In genomic region chr6:116461075-116461474, GRCh38 we compare ENCODE assay signal across 10 cellular contexts. TPM values are rescaled to one million over a fixed set of nuclear protein-coding genes. Genes with fewer than 3 reads are reported as not detected.
DNase-seq lines count a peak whose midpoint lies in the region; ATAC-seq and TF ChIP-seq lines count a peak whose summit lies in the region.
"Had no signal": no experiment of that assay in that cellular context is flagged by ENCODE, and none has a peak within 500 bp of the region (broad histone marks: within the 10 kb centered on the region; RNA-seq: fewer than 3 reads in every experiment).

Gene CALHM6 (plus strand): TSS chr6:116461375. CDS start chr6:116461930, 555 bp downstream.

- H3K9me1 ChIP-seq in IMR-90 (ENCODE audit: insufficient read depth, low read length) = no peaks in the 10 kb centered on the region

- no peak for DNase-seq in AG04450 (ENCODE audit: low read depth, low spot score)
- DNase-seq in IMR-90 = no peak
- no peak for DNase-seq in effector memory CD4-positive, alpha-beta T cell
- DNase-seq in naive thymus-derived CD8-positive, alpha-beta T cell = no peak
- DNase-seq in superior temporal gyrus (ENCODE audit: extremely low spot score) = no peak
- DNase-seq in NCI-H2081 (lab: John Stamatoyannopoulos, UW) = no peak
- DNase-seq in HT-29 (ENCODE audit: low spot score) = no peak
- no peak for DNase-seq in COR-L47 (lab: John Stamatoyannopoulos, UW)
- DNase-seq: GDM1, NCI-H446 treated with DMSO at 0.1 percent for 48 hours had no signal

- H3K9me3 ChIP-seq in AG04450 (ENCODE audit: control insufficient read depth, insufficient read depth, low read length) = peaks cover 5% of the 10 kb centered on the region
- 0 out of 2 replicates have a peak, but pooled peaks cover 1% of the 10 kb centered on the region for H3K9me3 ChIP-seq in IMR-90 (ENCODE audit: control insufficient read depth, insufficient read depth, low read length)
- no peaks in the 10 kb centered on the region for H3K9me3 ChIP-seq in effector memory CD4-positive, alpha-beta T cell (ENCODE audit: control insufficient read depth, low read length)

- peak within 1 kb of the TSS; percentile 2; the same call in 1 of the 2 replicates for H3K18ac ChIP-seq in IMR-90 (ENCODE audit: low read depth, low read length)

- peak within 1 kb of the TSS; percentile 43; the same call in 1 of the 2 replicates for H2BK120ac ChIP-seq in IMR-90 (ENCODE audit: low read depth, low read length)

- H3K27ac ChIP-seq in AG04450 (ENCODE audit: low read depth, low read length) (no peak within 1 kb of the TSS), IMR-90 (ENCODE audit: insufficient read depth, low read length) (no peak within 1 kb of the TSS)
- H3K27ac ChIP-seq in effector memory CD4-positive, alpha-beta T cell (ENCODE audit: insufficient read depth, low read length, poor library complexity, severe bottlenecking) = no peak within 1 kb of the TSS

- H3K27me3 Mint-ChIP-seq in naive thymus-derived CD8-positive, alpha-beta T cell = peaks cover 9 to 36% (median 16%) of the 10 kb centered on the region in 5 donors

- in situ Hi-C loops in IMR-90 (cut with MboI; ENCODE audit: low sequenced_read_pairs) = no loop called here

- H3K79me1 ChIP-seq in IMR-90 (ENCODE audit: low read depth in 1 of 2, low read length in 2 of 2) = no peaks in the 10 kb centered on the region

- no peak for TF ChIP-seq POLR2A in IMR-90 (IDR thresholded peaks at IDR 0.05; ENCODE audit: low read depth, low read length)

- H2BK15ac ChIP-seq in IMR-90 (ENCODE audit: low read depth, low read length) = no peak within 1 kb of the TSS

- H2BK5ac ChIP-seq in IMR-90 (ENCODE audit: low read depth, low read length, poor library complexity, severe bottlenecking) = no peak within 1 kb of the TSS

- H3K9me3 Mint-ChIP-seq in naive thymus-derived CD8-positive, alpha-beta T cell = no peaks in the 10 kb centered on the region

- H3K56ac ChIP-seq in IMR-90 (ENCODE audit: extremely low read depth, insufficient read depth, low read length) = no peak within 1 kb of the TSS

- TF ChIP-seq CTCF in AG04450 (IDR thresholded peaks at IDR 0.05; ENCODE audit: low read depth, low read length) = no peak
- TF ChIP-seq CTCF in IMR-90 (conservative IDR thresholded peaks at IDR 0.05; ENCODE audit: low read depth, low read length) = no peak

- peak within 1 kb of the TSS; percentile 25 for H2AK9ac ChIP-seq in IMR-90 (replicated peaks; ENCODE audit: low read depth, low read length, poor library complexity)

- no peak within 1 kb of the TSS for H4K91ac ChIP-seq in IMR-90 (ENCODE audit: insufficient read depth, low read depth, low read length)

- H3K27me3 ChIP-seq in AG04450 (ENCODE audit: control insufficient read depth, insufficient read depth, low read length) = no peaks in the 10 kb centered on the region
- peaks cover 9% of the 10 kb centered on the region for H3K27me3 ChIP-seq in IMR-90 (ENCODE audit: control insufficient read depth, insufficient read depth, low read length)
- no peaks in the 10 kb centered on the region for H3K27me3 ChIP-seq in effector memory CD4-positive, alpha-beta T cell (replicated peaks; ENCODE audit: control insufficient read depth, insufficient read depth, low read length, poor library complexity, severe bottlenecking)

- peak within 1 kb of the TSS; percentile 11; the same call in 1 of the 2 replicates for H2AK5ac ChIP-seq in IMR-90 (ENCODE audit: low read depth, low read length)

- peaks cover 4 to 40% (median 13%) of the 10 kb centered on the region in 4 donors for H3K4me1 Mint-ChIP-seq in naive thymus-derived CD8-positive, alpha-beta T cell

- peak within 1 kb of the TSS; percentile 67 to 88 (median 82) for H3K4me3 Mint-ChIP-seq in naive thymus-derived CD8-positive, alpha-beta T cell

- dilution Hi-C loops in IMR-90 (cut with HindIII; ENCODE audit: low sequenced_read_pairs, unreplicated experiment) = no loop called here

- peak within 1 kb of the TSS; percentile 60 for H3K4me2 ChIP-seq in IMR-90 (ENCODE audit: low read depth, low read length)

- no peaks in the 10 kb centered on the region for H4K20me1 ChIP-seq in IMR-90 (ENCODE audit: insufficient read depth, low read length)

- BruUV-seq in IMR-90 (replicated peaks; lab: Mats Ljungman, UMichigan) = no TSS peak

- no peak for ATAC-seq in IMR-90 (ENCODE audit: low read depth)
- no peak for ATAC-seq in naive thymus-derived CD8-positive, alpha-beta T cell

- H3K4me3 ChIP-seq in AG04450 (ENCODE audit: low read depth, low read length) = peak within 1 kb of the TSS; percentile 42
- peak within 1 kb of the TSS; percentile 38 for H3K4me3 ChIP-seq in IMR-90 (ENCODE audit: insufficient read depth, low read depth, low read length)
- peak within 1 kb of the TSS; percentile 52 for H3K4me3 ChIP-seq in effector memory CD4-positive, alpha-beta T cell (ENCODE audit: insufficient read depth, low read depth, low read length, poor library complexity, severe bottlenecking)

- POLR2A ChIA-PET in AG04450 (lab: Yijun Ruan, JAX) = no interaction called here
- POLR2A ChIA-PET in IMR-90 (lab: Charles Lee; ENCODE audit: unreplicated experiment) = no interaction called here
- POLR2A ChIA-PET in naive thymus-derived CD8-positive, alpha-beta T cell (lab: Charles Lee) = interaction anchor here (2.3 kb wide), 1 partner anchor 182 kb away, joined by 11 read pairs; the partner anchor contains the start of gene TSPYL1

- H3K23ac ChIP-seq in IMR-90 (ENCODE audit: low read depth, low read length) = no peak within 1 kb of the TSS

- CTCF ChIA-PET in AG04450 (lab: Charles Lee) = no interaction called here
- CTCF ChIA-PET in IMR-90 (lab: Yijun Ruan, JAX) = no interaction called here

- peak within 1 kb of the TSS; percentile 54 to 63; a peak in 2 of 4 replicates for H4K8ac ChIP-seq in IMR-90 (ENCODE audit: low read depth in 2 of 2, low read length in 2 of 2)

- H2BK20ac ChIP-seq in IMR-90 (ENCODE audit: low read depth, low read length) = no peak within 1 kb of the TSS; the same call in 1 of the 2 replicates

- peak within 1 kb of the TSS; percentile 44; the same call in 1 of the 2 replicates for H3K14ac ChIP-seq in IMR-90 (replicated peaks; ENCODE audit: low read depth, low read length)

- H3K36me3 ChIP-seq in IMR-90 (ENCODE audit: control insufficient read depth, insufficient read depth, low read length) = no peaks in the 10 kb centered on the region
- no peaks in the 10 kb centered on the region for H3K36me3 ChIP-seq in effector memory CD4-positive, alpha-beta T cell (ENCODE audit: control insufficient read depth, insufficient read depth, low read length)

- H3K4ac ChIP-seq in IMR-90 (ENCODE audit: low read depth, low read length) = peak within 1 kb of the TSS; percentile 5; the same call in 1 of the 2 replicates

- H3K9ac ChIP-seq in IMR-90 (ENCODE audit: low read depth, low read length) = no peak within 1 kb of the TSS

- H4K5ac ChIP-seq in IMR-90 (ENCODE audit: low read depth, low read length) = 0 out of 2 replicates have a peak within 1 kb of the TSS, but pooled peaks have one; percentile 58

- peak within 1 kb of the TSS in 8 of 10 donors; percentile 10 to 87 (median 52) for H3K27ac Mint-ChIP-seq in naive thymus-derived CD8-positive, alpha-beta T cell

- intact Hi-C loops in IMR-90 (cut with micrococcal nuclease) = no loop called here

- H2AFZ ChIP-seq in IMR-90 (replicated peaks; ENCODE audit: low read length, poor library complexity) = peak within 1 kb of the TSS; percentile 86

- no peaks in the 10 kb centered on the region; the same call in 1 of the 2 replicates for H3K4me1 ChIP-seq in IMR-90 (ENCODE audit: control insufficient read depth, insufficient read depth, low read length)
- H3K4me1 ChIP-seq in effector memory CD4-positive, alpha-beta T cell (ENCODE audit: control insufficient read depth, insufficient read depth, low read length, poor library complexity, severe bottlenecking) = no peaks in the 10 kb centered on the region

- no peak for TF ChIP-seq RAD21 in IMR-90 (IDR thresholded peaks at IDR 0.05; ENCODE audit: low read length)

- no peaks in the 10 kb centered on the region for H3K36me3 Mint-ChIP-seq in naive thymus-derived CD8-positive, alpha-beta T cell

- 100% methylated on average over 4 of the region's 4 CpGs; no CpG with 5 or more reads in 1 of the 2 experiments for WGBS in IMR-90 (ENCODE audit: extremely low coverage in 2 of 2, insufficient read length in 1 of 2), 2 experiments

TF ChIP-seq in IMR-90, 13 proteins besides CTCF, POLR2A, EP300 and RAD21 (continues in another document):
- TF ChIP-seq MXI1 (IDR thresholded peaks at IDR 0.05; ENCODE audit: borderline replicate concordance, low read depth, low read length) = no peak
- TF ChIP-seq, protein P1, sequence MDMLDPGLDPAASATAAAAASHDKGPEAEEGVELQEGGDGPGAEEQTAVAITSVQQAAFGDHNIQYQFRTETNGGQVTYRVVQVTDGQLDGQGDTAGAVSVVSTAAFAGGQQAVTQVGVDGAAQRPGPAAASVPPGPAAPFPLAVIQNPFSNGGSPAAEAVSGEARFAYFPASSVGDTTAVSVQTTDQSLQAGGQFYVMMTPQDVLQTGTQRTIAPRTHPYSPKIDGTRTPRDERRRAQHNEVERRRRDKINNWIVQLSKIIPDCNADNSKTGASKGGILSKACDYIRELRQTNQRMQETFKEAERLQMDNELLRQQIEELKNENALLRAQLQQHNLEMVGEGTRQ (IDR thresholded peaks at IDR 0.05; ENCODE audit: low read depth, low read length) = no peak
- TF ChIP-seq NFE2L2 (IDR thresholded peaks at IDR 0.05; ENCODE audit: low read depth, low read length) = no peak
- TF ChIP-seq FOS (IDR thresholded peaks at IDR 0.05; ENCODE audit: low read depth, low read length) = no peak
- TF ChIP-seq BHLHE40 (IDR thresholded peaks at IDR 0.05; ENCODE audit: low read depth, low read length) = no peak
- TF ChIP-seq, protein P2, sequence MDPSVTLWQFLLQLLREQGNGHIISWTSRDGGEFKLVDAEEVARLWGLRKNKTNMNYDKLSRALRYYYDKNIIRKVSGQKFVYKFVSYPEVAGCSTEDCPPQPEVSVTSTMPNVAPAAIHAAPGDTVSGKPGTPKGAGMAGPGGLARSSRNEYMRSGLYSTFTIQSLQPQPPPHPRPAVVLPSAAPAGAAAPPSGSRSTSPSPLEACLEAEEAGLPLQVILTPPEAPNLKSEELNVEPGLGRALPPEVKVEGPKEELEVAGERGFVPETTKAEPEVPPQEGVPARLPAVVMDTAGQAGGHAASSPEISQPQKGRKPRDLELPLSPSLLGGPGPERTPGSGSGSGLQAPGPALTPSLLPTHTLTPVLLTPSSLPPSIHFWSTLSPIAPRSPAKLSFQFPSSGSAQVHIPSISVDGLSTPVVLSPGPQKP (IDR thresholded peaks at IDR 0.05; ENCODE audit: borderline replicate concordance, low read depth, low read length) = no peak
- TF ChIP-seq RFX5 (IDR thresholded peaks at IDR 0.05; ENCODE audit: low read depth, low read length) = no peak

RNA-seq across cellular contexts. Expression of gene CALHM6, which starts in this region (rescaled TPM):
- polyA plus RNA-seq in AG04450 (2011; rRNA removed) = 0.51 and 0.81 TPM in 2 replicates
- not detected in 2 replicates for polyA minus RNA-seq in AG04450 (2011; rRNA and poly(A)+ RNA removed)
- 0.72 and 0.83 TPM in 2 replicates for total RNA-seq in IMR-90 (2012; rRNA removed)
- 1.1 and 1.5 TPM in 2 replicates for polyA plus RNA-seq in IMR-90 (2012; rRNA removed)
- 1.4 and 1.8 TPM in 2 replicates for polyA plus RNA-seq in IMR-90 (2012; cell fraction: cytosol; rRNA removed)
- polyA plus RNA-seq in IMR-90 (2012; cell fraction: nucleus; rRNA removed; ENCODE audit: low replicate concordance) = 0.30 and 0.62 TPM in 2 replicates
- total RNA-seq in naive thymus-derived CD8-positive, alpha-beta T cell = 1 to 10 TPM; 1.2 to 4.8 TPM
- 10 to 100 TPM in 2 of 3 donors, 1 to 10 TPM in 1; 5.3 to 49.3 (median 13.5) TPM for polyA plus RNA-seq in naive thymus-derived CD8-positive, alpha-beta T cell
- total RNA-seq in HT-29 (2014; rRNA removed; shearing (Covaris generic)) = not detected in 2 replicates
